Comparison of ENCODE assay signal across 23 cellular contexts in the genomic region with DNA sequence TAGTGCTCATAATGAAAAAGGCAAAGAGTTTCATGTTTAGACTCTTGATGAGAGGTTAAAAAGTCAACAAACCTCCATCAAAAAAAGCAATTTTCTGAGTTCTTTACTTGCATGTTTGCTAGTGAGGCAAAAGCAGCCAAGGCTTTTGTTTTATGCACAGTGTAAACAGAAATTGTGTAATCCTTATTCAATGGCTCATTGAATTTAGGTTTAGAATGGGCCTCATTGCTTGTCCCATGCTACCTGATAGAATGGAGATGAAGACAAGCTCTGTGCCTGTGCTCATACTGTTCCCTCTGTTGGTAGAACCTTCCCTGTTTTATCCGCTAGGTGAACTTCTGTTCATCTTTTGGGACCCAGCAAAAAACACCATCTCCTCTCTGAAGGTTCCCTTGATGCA.
"Had no signal": no experiment of that assay in that cellular context is flagged by ENCODE, and none has a peak within 500 bp of the region (broad histone marks: within the 10 kb centered on the region; RNA-seq: fewer than 3 reads in every experiment).

No MANE protein-coding gene starts in this region.

- H3K9me3 ChIP-seq: ascending aorta, breast epithelium, heart left ventricle, lower lobe of right lung, right atrium auricular region, tibial artery, vagina had no signal

- H3K4me1 ChIP-seq: ascending aorta, breast epithelium, lower lobe of right lung, right atrium auricular region, tibial artery had no signal

- H3K36me3 ChIP-seq: ascending aorta, breast epithelium, heart left ventricle, lower lobe of right lung, right atrium auricular region, tibial artery, vagina had no signal

- H3K27ac ChIP-seq: ascending aorta, breast epithelium, epithelial cell of prostate, heart left ventricle, lower lobe of right lung, right atrium auricular region, skin epidermis, tibial artery, vagina, VCaP had no signal

- H3K4me3 ChIP-seq: ascending aorta, breast epithelium, heart left ventricle, lower lobe of right lung, right atrium auricular region, skin epidermis, tibial artery, vagina had no signal

- H3K4me1 Mint-ChIP-seq: activated T-helper 17 cell treated with anti-CD3 and anti-CD28 coated beads, Interleukin-2, amount 50 U/mL, for 72 hours; immature natural killer cell had no signal

- H3K27ac Mint-ChIP-seq: activated T-helper 17 cell treated with anti-CD3 and anti-CD28 coated beads, Interleukin-2, amount 50 U/mL, for 72 hours; effector memory CD8-positive, alpha-beta T cell; immature natural killer cell; mesothelial cell of epicardium; nephron progenitor cell; stimulated activated naive B cell treated with anti-CD40 and anti-IgM and Interleukin-4, amounts not matched to agents 10 μg/mL and 1 μg/mL and 100 μg/mL, for 72 hours had no signal

- H3K4me3 Mint-ChIP-seq: activated T-helper 17 cell treated with anti-CD3 and anti-CD28 coated beads, Interleukin-2, amount 50 U/mL, for 72 hours; effector memory CD8-positive, alpha-beta T cell; immature natural killer cell; mesothelial cell of epicardium; nephron progenitor cell; stimulated activated naive B cell treated with anti-CD40 and anti-IgM and Interleukin-4, amounts not matched to agents 10 μg/mL and 1 μg/mL and 100 μg/mL, for 72 hours had no signal

- H3K27me3 ChIP-seq: ascending aorta, breast epithelium, right atrium auricular region, vagina had no signal

- H3K9me3 Mint-ChIP-seq: activated T-helper 17 cell treated with anti-CD3 and anti-CD28 coated beads, Interleukin-2, amount 50 U/mL, for 72 hours; effector memory CD8-positive, alpha-beta T cell; immature natural killer cell; mesothelial cell of epicardium; nephron progenitor cell had no signal

- H3K36me3 Mint-ChIP-seq: mesothelial cell of epicardium; stimulated activated naive B cell treated with anti-CD40 and anti-IgM and Interleukin-4, amounts not matched to agents 10 μg/mL and 1 μg/mL and 100 μg/mL, for 72 hours had no signal

- DNase-seq: activated CD4-positive, alpha-beta T cell treated with anti-CD3 and anti-CD28 coated beads, Interleukin-2, amount 50 U/mL, for 48 hours; activated naive CD4-positive, alpha-beta T cell treated with Interleukin-2 at 50 U/mL for 16 hours; dermis blood vessel endothelial cell; effector memory CD8-positive, alpha-beta T cell; foreskin melanocyte; heart left ventricle; immature natural killer cell; lower lobe of right lung; nephron progenitor cell; occipital lobe; stimulated activated CD4-positive, alpha-beta T cell treated with anti-CD3 and anti-CD28 coated beads, Interleukin-15, amount 100 ng/mL, for 24 hours; stimulated activated CD4-positive, alpha-beta T cell treated with anti-CD3 and anti-CD28 coated beads, Interleukin-4, amount 100 ng/mL, for 1 hour; stimulated activated naive B cell treated with anti-CD40 and anti-IgM and Interleukin-4, amounts not matched to agents 10 μg/mL and 1 μg/mL and 100 μg/mL, for 72 hours; tibial artery had no signal

- ATAC-seq: activated T-helper 17 cell treated with anti-CD3 and anti-CD28 coated beads, Interleukin-2, amount 50 U/mL, for 72 hours; effector memory CD8-positive, alpha-beta T cell; heart left ventricle; lower lobe of right lung; stimulated activated naive B cell treated with anti-CD40 and anti-IgM and Interleukin-4, amounts not matched to agents 10 μg/mL and 1 μg/mL and 100 μg/mL, for 72 hours had no signal
